In the genomic region with DNA sequence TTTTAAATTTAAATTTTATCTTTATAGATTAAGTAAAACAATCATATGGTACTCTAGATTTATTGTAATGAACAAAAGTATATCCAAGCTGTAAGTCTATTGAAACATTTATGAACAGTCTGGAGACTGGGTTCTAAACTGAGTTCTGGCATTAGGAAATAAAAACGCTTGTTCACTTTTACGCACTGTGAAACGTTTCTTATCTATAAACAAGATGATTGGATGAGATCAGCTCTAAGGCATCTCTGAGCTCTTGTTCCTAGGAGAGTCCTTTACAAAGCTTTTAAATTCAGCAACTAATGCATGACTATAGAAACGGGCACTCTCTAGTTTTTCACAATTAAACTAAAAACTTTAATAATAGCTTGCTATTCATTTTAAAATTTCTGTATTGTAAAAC, we compare ENCODE assay signal across 24 cellular contexts. TPM values are rescaled to one million over a fixed set of nuclear protein-coding genes. Genes with fewer than 3 reads are reported as not detected.
"Had no signal": no experiment of that assay in that cellular context is flagged by ENCODE, and none has a peak within 500 bp of the region (broad histone marks: within the 10 kb centered on the region; RNA-seq: fewer than 3 reads in every experiment).

No MANE protein-coding gene starts in this region.

- H3K27me3 ChIP-seq: brain microvascular endothelial cell, heart right ventricle, neutrophil, ovary, thyroid gland had no signal

- ATAC-seq: activated CD8-positive, alpha-beta T cell treated with anti-CD3 and anti-CD28 coated beads, Interleukin-2, amount 10 ng/mL, durations not matched to agents 7 days and 5 days; heart right ventricle; natural killer cell treated with Interleukin-12 subunit alpha and Interleukin-12 subunit beta and Interleukin-15 and Interleukin-18, amount 100 ng/mL, for 72 hours; right cardiac atrium; T-cell had no signal

- H3K9me3 Mint-ChIP-seq: activated CD4-positive, alpha-beta T cell treated with anti-CD3 and anti-CD28 coated beads, Interleukin-2, amount 10 ng/mL, durations not matched to agents 7 days and 5 days; activated naive CD4-positive, alpha-beta T cell treated with anti-CD3 and anti-CD28 coated beads, Interleukin-2, amount 50 U/mL, for 24 hours; natural killer cell treated with Interleukin-12 subunit alpha and Interleukin-12 subunit beta and Interleukin-15 and Interleukin-18, amount 100 ng/mL, for 72 hours; T-cell; T-helper 2 cell treated with Interferon-gamma antibody and Interleukin-4, amounts not matched to agents 5 μg/mL and 100 μg/mL, for 36 hours had no signal

- H3K27ac ChIP-seq: brain microvascular endothelial cell, heart right ventricle, left ventricle myocardium inferior, neutrophil, ovary, thyroid gland, VCaP had no signal

- H3K36me3 Mint-ChIP-seq: natural killer cell treated with Interleukin-12 subunit alpha and Interleukin-12 subunit beta and Interleukin-15 and Interleukin-18, amount 100 ng/mL, for 72 hours had no signal

- H3K4me1 ChIP-seq: thyroid gland had no signal

- H3K4me3 Mint-ChIP-seq: activated CD4-positive, alpha-beta T cell treated with anti-CD3 and anti-CD28 coated beads, Interleukin-2, amount 10 ng/mL, durations not matched to agents 7 days and 5 days; activated CD8-positive, alpha-beta T cell treated with anti-CD3 and anti-CD28 coated beads, Interleukin-2, amount 10 ng/mL, durations not matched to agents 7 days and 5 days; activated naive CD4-positive, alpha-beta T cell treated with anti-CD3 and anti-CD28 coated beads, Interleukin-2, amount 50 U/mL, for 24 hours; natural killer cell treated with Interleukin-12 subunit alpha and Interleukin-12 subunit beta and Interleukin-15 and Interleukin-18, amount 100 ng/mL, for 72 hours; stimulated activated naive CD8-positive, alpha-beta T cell treated with anti-CD3 and anti-CD28 coated beads, Interleukin-15, Interleukin-2, amounts not matched to agents 100 ng/mL and 50 ng/mL, for 24 hours; T-cell; T-helper 2 cell treated with Interferon-gamma antibody and Interleukin-4, amounts not matched to agents 5 μg/mL and 100 μg/mL, for 36 hours had no signal

- H3K4me3 ChIP-seq: heart right ventricle, left ventricle myocardium inferior, ovary, thyroid gland had no signal

- H3K9me3 ChIP-seq: neutrophil, ovary, thyroid gland had no signal

- H3K27me3 Mint-ChIP-seq: activated CD4-positive, alpha-beta T cell treated with anti-CD3 and anti-CD28 coated beads, Interleukin-2, amount 10 ng/mL, durations not matched to agents 7 days and 5 days; activated naive CD4-positive, alpha-beta T cell treated with anti-CD3 and anti-CD28 coated beads, Interleukin-2, amount 50 U/mL, for 24 hours; natural killer cell treated with Interleukin-12 subunit alpha and Interleukin-12 subunit beta and Interleukin-15 and Interleukin-18, amount 100 ng/mL, for 72 hours; stimulated activated naive CD8-positive, alpha-beta T cell treated with anti-CD3 and anti-CD28 coated beads, Interleukin-15, Interleukin-2, amounts not matched to agents 100 ng/mL and 50 ng/mL, for 24 hours; T-cell had no signal

- H3K36me3 ChIP-seq: brain microvascular endothelial cell, heart right ventricle, neutrophil, ovary, thyroid gland had no signal

- H3K27ac Mint-ChIP-seq: activated CD4-positive, alpha-beta T cell treated with anti-CD3 and anti-CD28 coated beads, Interleukin-2, amount 10 ng/mL, durations not matched to agents 7 days and 5 days; activated CD8-positive, alpha-beta T cell treated with anti-CD3 and anti-CD28 coated beads, Interleukin-2, amount 10 ng/mL, durations not matched to agents 7 days and 5 days; activated naive CD4-positive, alpha-beta T cell treated with anti-CD3 and anti-CD28 coated beads, Interleukin-2, amount 50 U/mL, for 24 hours; natural killer cell treated with Interleukin-12 subunit alpha and Interleukin-12 subunit beta and Interleukin-15 and Interleukin-18, amount 100 ng/mL, for 72 hours; stimulated activated naive CD8-positive, alpha-beta T cell treated with anti-CD3 and anti-CD28 coated beads, Interleukin-15, Interleukin-2, amounts not matched to agents 100 ng/mL and 50 ng/mL, for 24 hours; T-cell; T-helper 2 cell treated with Interferon-gamma antibody and Interleukin-4, amounts not matched to agents 5 μg/mL and 100 μg/mL, for 36 hours had no signal

- DNase-seq: activated CD4-positive, alpha-beta T cell treated with anti-CD3 and anti-CD28 coated beads, Interleukin-2, amount 10 ng/mL, durations not matched to agents 7 days and 5 days; activated CD4-positive, CD25-positive, alpha-beta regulatory T cell treated with anti-CD3 and anti-CD28 coated beads, Interleukin-2, amount 50 U/mL, for 72 hours; activated CD8-positive, alpha-beta T cell treated with anti-CD3 and anti-CD28 coated beads, Interleukin-2, amount 10 ng/mL, durations not matched to agents 7 days and 5 days; activated gamma-delta T cell treated with Interleukin-2 at 50 U/mL for 16 hours; activated T-cell treated with anti-CD3 and anti-CD28 coated beads, Interleukin-2, amount 50 U/mL, for 1 hour; aorta; brain microvascular endothelial cell; caudate nucleus; effector memory CD4-positive, alpha-beta T cell; heart right ventricle; left ventricle myocardium inferior; ovary; right cardiac atrium; stimulated activated CD4-positive, alpha-beta T cell treated with anti-CD3 and anti-CD28 coated beads, Interleukin-1b, Interleukin-23, amount 100 ng/mL, for 48 hours; substantia nigra; T-cell; thyroid gland had no signal

RNA-seq across cellular contexts. Expression of a gene that starts 6.8 kb away (rescaled TPM):
- total RNA-seq: kidney epithelial cell, left ventricle myocardium inferior had no signal
- polyA plus RNA-seq: right cardiac atrium had no signal
